1 cellular context compared by ENCODE assay signal in genomic region chr9:101848485-101848919, GRCh38.
TF ChIP-seq lines count a peak whose summit lies in the region.

No MANE protein-coding gene starts in this region.

TF ChIP-seq in H1, 55 proteins besides CTCF, POLR2A, EP300 and RAD21 (continued from another document):
- no peak for TF ChIP-seq CHD7 (IDR thresholded peaks at IDR 0.05; ENCODE audit: insufficient replicate concordance, low read length)
- no peak for TF ChIP-seq TAF1 (IDR thresholded peaks at IDR 0.05; ENCODE audit: low read depth, low read length)
- TF ChIP-seq BCL11A (IDR thresholded peaks at IDR 0.05; ENCODE audit: low read depth in 2 of 2, low read length in 2 of 2) = no peak
- no peak for TF ChIP-seq GTF2F1 (IDR thresholded peaks at IDR 0.05; ENCODE audit: borderline replicate concordance, low read depth, low read length)
- TF ChIP-seq CREB1 (IDR thresholded peaks at IDR 0.05) = no peak
- TF ChIP-seq JUND (IDR thresholded peaks at IDR 0.05; ENCODE audit: low read length) = no peak
- TF ChIP-seq SUZ12 (IDR thresholded peaks at IDR 0.05; ENCODE audit: low read length) = no peak
